Comparison of ENCODE assay signal across 17 cellular contexts in genomic region chr17:72345083-72345482, GRCh38.
"Had no signal": no experiment of that assay in that cellular context is flagged by ENCODE, and none has a peak within 500 bp of the region (broad histone marks: within the 10 kb centered on the region; RNA-seq: fewer than 3 reads in every experiment).

No MANE protein-coding gene starts in this region.

- H3K4me1 Mint-ChIP-seq: naive thymus-derived CD8-positive, alpha-beta T cell had no signal

- H3K27ac Mint-ChIP-seq: effector memory CD8-positive, alpha-beta T cell had no signal

- H3K9me3 ChIP-seq: neutrophil, suprapubic skin, thyroid gland, upper lobe of left lung, vagina had no signal

- ATAC-seq: effector memory CD8-positive, alpha-beta T cell; foreskin keratinocyte; left cardiac atrium; left ventricle myocardium superior; naive thymus-derived CD8-positive, alpha-beta T cell; stimulated activated naive CD8-positive, alpha-beta T cell treated with anti-CD3 and anti-CD28 coated beads, Interleukin-15, Interleukin-2, amounts not matched to agents 100 U/mL and 50 U/mL, for 24 hours had no signal

- H3K36me3 Mint-ChIP-seq: naive thymus-derived CD8-positive, alpha-beta T cell had no signal

- DNase-seq: effector memory CD8-positive, alpha-beta T cell; foreskin keratinocyte; kidney; left cardiac atrium; left ventricle myocardium superior; naive thymus-derived CD8-positive, alpha-beta T cell; posterior cingulate gyrus; small intestine; stimulated activated CD4-positive, alpha-beta T cell treated with anti-CD3 and anti-CD28 coated beads, Interleukin-2, amount 100 ng/mL, for 48 hours; stimulated activated naive CD8-positive, alpha-beta T cell treated with anti-CD3 and anti-CD28 coated beads, Interleukin-15, Interleukin-2, amounts not matched to agents 100 U/mL and 50 U/mL, for 24 hours; thyroid gland; upper lobe of left lung had no signal

- H3K36me3 ChIP-seq: neutrophil, suprapubic skin, thyroid gland, upper lobe of left lung, vagina had no signal

- H3K27me3 Mint-ChIP-seq: effector memory CD8-positive, alpha-beta T cell had no signal

- H3K27me3 ChIP-seq: foreskin keratinocyte, neutrophil, thyroid gland, upper lobe of left lung, vagina had no signal

- H3K4me3 Mint-ChIP-seq: effector memory CD8-positive, alpha-beta T cell; naive thymus-derived CD8-positive, alpha-beta T cell had no signal

- H3K27ac ChIP-seq: epithelial cell of prostate, foreskin keratinocyte, neutrophil, suprapubic skin, thyroid gland, upper lobe of left lung, vagina had no signal

- H3K4me3 ChIP-seq: lung, suprapubic skin, thyroid gland, upper lobe of left lung, vagina had no signal
